Comparison of ENCODE assay signal across 39 cellular contexts in the genomic region with DNA sequence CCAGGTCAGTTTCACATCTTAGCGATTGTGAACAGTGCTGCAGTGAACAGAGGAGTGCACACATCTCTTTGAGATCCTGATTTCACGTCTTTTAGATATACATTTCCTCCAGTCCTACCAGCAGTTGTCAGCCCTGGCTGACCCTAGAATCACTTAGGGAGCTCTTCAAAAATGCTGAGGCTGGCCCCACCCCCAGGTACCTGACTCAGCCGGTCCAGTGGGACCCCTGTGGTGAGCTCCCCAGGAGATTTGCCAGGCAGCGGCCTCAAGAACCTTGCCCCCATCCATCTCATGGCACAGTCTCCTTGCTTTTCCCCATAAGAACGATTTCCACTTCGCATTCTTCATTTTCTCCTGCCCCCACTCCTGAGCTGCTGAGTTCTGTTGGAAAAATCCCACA. TPM values are rescaled to one million over a fixed set of nuclear protein-coding genes. Genes with fewer than 3 reads are reported as not detected.
"Had no signal": no experiment of that assay in that cellular context is flagged by ENCODE, and none has a peak within 500 bp of the region (broad histone marks: within the 10 kb centered on the region; RNA-seq: fewer than 3 reads in every experiment).

No MANE protein-coding gene starts in this region.

- H3K27ac Mint-ChIP-seq: activated B cell treated with CpG ODN at 0.5 μM for 24 hours; activated CD4-positive, alpha-beta memory T cell treated with anti-CD3 and anti-CD28 coated beads for 36 hours; activated CD4-positive, alpha-beta T cell treated with anti-CD3 and anti-CD28 coated beads, Interleukin-2, amount 10 ng/mL, durations not matched to agents 24 days and 14 days; activated CD8-positive, alpha-beta T cell treated with anti-CD3 and anti-CD28 coated beads for 36 hours; activated naive CD4-positive, alpha-beta T cell treated with anti-CD3 and anti-CD28 coated beads, Interleukin-2, amount 10 ng/mL, durations not matched to agents 7 days and 5 days; activated naive CD4-positive, alpha-beta T cell treated with anti-CD3 and anti-CD28 coated beads, Interleukin-2, amount 50 U/mL, for 24 hours; activated naive CD8-positive, alpha-beta T cell; activated naive CD8-positive, alpha-beta T cell treated with anti-CD3 and anti-CD28 coated beads, Interleukin-2, amount 10 ng/mL, durations not matched to agents 7 days and 5 days; activated naive CD8-positive, alpha-beta T cell treated with anti-CD3 and anti-CD28 coated beads, Interleukin-2, amount 50 U/mL, for 24 hours; activated T-cell treated with anti-CD3 and anti-CD28 coated beads, Interleukin-2, amount 50 U/mL, for 72 hours; activated T-helper 1 cell treated with anti-CD3 and anti-CD28 coated beads, Interleukin-12 subunit alpha, Interleukin-12 subunit beta, Interleukin-2, Interleukin-4 antibody, amounts not matched to agents 30 ng/mL and 10 ng/mL and 1 ng/mL, durations not matched to agents 14 hours and 24 hours and 36 hours; activated T-helper 17 cell treated with anti-CD3 and anti-CD28 coated beads, Interleukin-2, amount 50 U/mL, for 72 hours; brain; T-helper 1 cell treated with Interleukin-12 subunit alpha and Interleukin-12 subunit beta and Interleukin-4 antibody, amounts not matched to agents 30 μg/mL and 1 μg/mL, for 36 hours; T-helper 2 cell treated with Interferon-gamma antibody and Interleukin-4, amounts not matched to agents 5 μg/mL and 100 μg/mL, for 36 hours had no signal

- H3K4me3 ChIP-seq: ascending aorta, cardiac muscle cell had no signal

- ATAC-seq: activated CD8-positive, alpha-beta T cell treated with anti-CD3 and anti-CD28 coated beads for 36 hours; activated naive CD8-positive, alpha-beta T cell treated with anti-CD3 and anti-CD28 coated beads, Interleukin-2, amount 50 U/mL, for 24 hours; activated T-cell treated with anti-CD3 and anti-CD28 coated beads, Interleukin-2, amount 50 U/mL, for 4 hours; activated T-cell treated with anti-CD3 and anti-CD28 coated beads, Interleukin-2, amount 50 U/mL, for 72 hours; activated T-helper 17 cell treated with anti-CD3 and anti-CD28 coated beads, Interleukin-2, amount 50 U/mL, for 72 hours had no signal

- H3K27me3 Mint-ChIP-seq: activated CD4-positive, alpha-beta T cell treated with anti-CD3 and anti-CD28 coated beads, Interleukin-2, amount 10 ng/mL, durations not matched to agents 24 days and 14 days; brain had no signal

- H3K4me1 Mint-ChIP-seq: activated B cell treated with CpG ODN at 0.5 μM for 24 hours; activated CD4-positive, alpha-beta T cell treated with anti-CD3 and anti-CD28 coated beads, Interleukin-2, amount 10 ng/mL, durations not matched to agents 24 days and 14 days; activated naive CD4-positive, alpha-beta T cell treated with anti-CD3 and anti-CD28 coated beads, Interleukin-2, amount 10 ng/mL, durations not matched to agents 7 days and 5 days; activated naive CD4-positive, alpha-beta T cell treated with anti-CD3 and anti-CD28 coated beads, Interleukin-2, amount 50 U/mL, for 24 hours; activated naive CD8-positive, alpha-beta T cell treated with anti-CD3 and anti-CD28 coated beads, Interleukin-2, amount 10 ng/mL, durations not matched to agents 7 days and 5 days; activated naive CD8-positive, alpha-beta T cell treated with anti-CD3 and anti-CD28 coated beads, Interleukin-2, amount 50 U/mL, for 24 hours; activated T-helper 17 cell treated with anti-CD3 and anti-CD28 coated beads, Interleukin-2, amount 50 U/mL, for 72 hours; central memory CD8-positive, alpha-beta T cell had no signal

- H3K9me3 Mint-ChIP-seq: activated B cell treated with CpG ODN at 0.5 μM for 24 hours; activated CD4-positive, alpha-beta memory T cell treated with anti-CD3 and anti-CD28 coated beads for 36 hours; activated CD4-positive, alpha-beta T cell treated with anti-CD3 and anti-CD28 coated beads, Interleukin-2, amount 10 ng/mL, durations not matched to agents 24 days and 14 days; activated CD8-positive, alpha-beta T cell treated with anti-CD3 and anti-CD28 coated beads for 36 hours; activated naive CD4-positive, alpha-beta T cell treated with anti-CD3 and anti-CD28 coated beads, Interleukin-2, amount 10 ng/mL, durations not matched to agents 7 days and 5 days; activated naive CD4-positive, alpha-beta T cell treated with anti-CD3 and anti-CD28 coated beads, Interleukin-2, amount 50 U/mL, for 24 hours; activated naive CD8-positive, alpha-beta T cell treated with anti-CD3 and anti-CD28 coated beads, Interleukin-2, amount 10 ng/mL, durations not matched to agents 7 days and 5 days; activated naive CD8-positive, alpha-beta T cell treated with anti-CD3 and anti-CD28 coated beads, Interleukin-2, amount 50 U/mL, for 24 hours; activated T-cell treated with anti-CD3 and anti-CD28 coated beads, Interleukin-2, amount 50 U/mL, for 4 hours; activated T-cell treated with anti-CD3 and anti-CD28 coated beads, Interleukin-2, amount 50 U/mL, for 72 hours; activated T-helper 1 cell treated with anti-CD3 and anti-CD28 coated beads, Interleukin-12 subunit alpha, Interleukin-12 subunit beta, Interleukin-2, Interleukin-4 antibody, amounts not matched to agents 30 ng/mL and 10 ng/mL and 1 ng/mL, durations not matched to agents 14 hours and 24 hours and 36 hours; activated T-helper 17 cell treated with anti-CD3 and anti-CD28 coated beads, Interleukin-2, amount 50 U/mL, for 72 hours; central memory CD8-positive, alpha-beta T cell; T-helper 1 cell treated with Interleukin-12 subunit alpha and Interleukin-12 subunit beta and Interleukin-4 antibody, amounts not matched to agents 30 μg/mL and 1 μg/mL, for 36 hours; T-helper 2 cell treated with Interferon-gamma antibody and Interleukin-4, amounts not matched to agents 5 μg/mL and 100 μg/mL, for 36 hours had no signal

- H3K27ac ChIP-seq: ascending aorta, cardiac muscle cell, VCaP had no signal

- H3K4me1 ChIP-seq: ascending aorta had no signal

- H3K36me3 Mint-ChIP-seq: activated CD4-positive, alpha-beta memory T cell treated with anti-CD3 and anti-CD28 coated beads for 36 hours; activated naive CD4-positive, alpha-beta T cell treated with anti-CD3 and anti-CD28 coated beads, Interleukin-2, amount 10 ng/mL, durations not matched to agents 7 days and 5 days; activated naive CD4-positive, alpha-beta T cell treated with anti-CD3 and anti-CD28 coated beads, Interleukin-2, amount 50 U/mL, for 24 hours; activated naive CD8-positive, alpha-beta T cell; activated naive CD8-positive, alpha-beta T cell treated with anti-CD3 and anti-CD28 coated beads, Interleukin-2, amount 10 ng/mL, durations not matched to agents 7 days and 5 days; brain had no signal

- H3K36me3 ChIP-seq: ascending aorta, cardiac muscle cell had no signal

- H3K9me3 ChIP-seq: ascending aorta had no signal

- H3K27me3 ChIP-seq: ascending aorta, cardiac muscle cell had no signal

- H3K4me3 Mint-ChIP-seq: activated B cell treated with CpG ODN at 0.5 μM for 24 hours; activated CD4-positive, alpha-beta memory T cell treated with anti-CD3 and anti-CD28 coated beads for 36 hours; activated CD4-positive, alpha-beta T cell treated with anti-CD3 and anti-CD28 coated beads, Interleukin-2, amount 10 ng/mL, durations not matched to agents 24 days and 14 days; activated CD8-positive, alpha-beta T cell treated with anti-CD3 and anti-CD28 coated beads for 36 hours; activated naive CD4-positive, alpha-beta T cell treated with anti-CD3 and anti-CD28 coated beads, Interleukin-2, amount 10 ng/mL, durations not matched to agents 7 days and 5 days; activated naive CD4-positive, alpha-beta T cell treated with anti-CD3 and anti-CD28 coated beads, Interleukin-2, amount 50 U/mL, for 24 hours; activated naive CD8-positive, alpha-beta T cell; activated naive CD8-positive, alpha-beta T cell treated with anti-CD3 and anti-CD28 coated beads, Interleukin-2, amount 10 ng/mL, durations not matched to agents 7 days and 5 days; activated naive CD8-positive, alpha-beta T cell treated with anti-CD3 and anti-CD28 coated beads, Interleukin-2, amount 50 U/mL, for 24 hours; activated T-cell treated with anti-CD3 and anti-CD28 coated beads, Interleukin-2, amount 50 U/mL, for 4 hours; activated T-cell treated with anti-CD3 and anti-CD28 coated beads, Interleukin-2, amount 50 U/mL, for 72 hours; activated T-helper 1 cell treated with anti-CD3 and anti-CD28 coated beads, Interleukin-12 subunit alpha, Interleukin-12 subunit beta, Interleukin-2, Interleukin-4 antibody, amounts not matched to agents 30 ng/mL and 10 ng/mL and 1 ng/mL, durations not matched to agents 14 hours and 24 hours and 36 hours; activated T-helper 17 cell treated with anti-CD3 and anti-CD28 coated beads, Interleukin-2, amount 50 U/mL, for 72 hours; brain; central memory CD8-positive, alpha-beta T cell; T-helper 1 cell treated with Interleukin-12 subunit alpha and Interleukin-12 subunit beta and Interleukin-4 antibody, amounts not matched to agents 30 μg/mL and 1 μg/mL, for 36 hours; T-helper 2 cell treated with Interferon-gamma antibody and Interleukin-4, amounts not matched to agents 5 μg/mL and 100 μg/mL, for 36 hours had no signal

- DNase-seq: activated B cell treated with CpG ODN at 0.5 μM for 24 hours; activated CD4-positive, alpha-beta memory T cell treated with anti-CD3 and anti-CD28 coated beads for 36 hours; activated CD4-positive, alpha-beta T cell treated with anti-CD3 and anti-CD28 coated beads for 4 hours; activated CD4-positive, alpha-beta T cell treated with anti-CD3 and anti-CD28 coated beads, Interleukin-2, amount 10 ng/mL, durations not matched to agents 24 days and 14 days; activated CD4-positive, alpha-beta T cell treated with anti-CD3 and anti-CD28 coated beads, Interleukin-2, amount 50 U/mL, for 1 hour; activated CD4-positive, alpha-beta T cell treated with anti-CD3 and anti-CD28 coated beads, Interleukin-2, amount 50 U/mL, for 4 hours; activated CD4-positive, CD25-positive, alpha-beta regulatory T cell treated with anti-CD3 and anti-CD28 coated beads, Interleukin-2, amount 50 U/mL, for 72 hours; activated CD8-positive, alpha-beta memory T cell treated with anti-CD3 and anti-CD28 coated beads, Interleukin-2, amount 50 U/mL, for 4 hours; activated CD8-positive, alpha-beta T cell treated with anti-CD3 and anti-CD28 coated beads for 36 hours; activated gamma-delta T cell; activated naive CD4-positive, alpha-beta T cell treated with anti-CD3 and anti-CD28 coated beads, Interleukin-2, amount 10 ng/mL, durations not matched to agents 7 days and 5 days; activated naive CD4-positive, alpha-beta T cell treated with Interleukin-2 at 50 U/mL for 16 hours; activated naive CD8-positive, alpha-beta T cell treated with anti-CD3 and anti-CD28 coated beads, Interleukin-2, amount 10 ng/mL, durations not matched to agents 7 days and 5 days; activated naive CD8-positive, alpha-beta T cell treated with anti-CD3 and anti-CD28 coated beads, Interleukin-2, amount 50 U/mL, for 24 hours; activated T-cell treated with anti-CD3 and anti-CD28 coated beads for 4 hours; activated T-cell treated with anti-CD3 and anti-CD28 coated beads, Interleukin-2, amount 50 U/mL, for 1 hour; activated T-cell treated with anti-CD3 and anti-CD28 coated beads, Interleukin-2, amount 50 U/mL, for 4 hours; activated T-cell treated with anti-CD3 and anti-CD28 coated beads, Interleukin-2, amount 50 U/mL, for 72 hours; amygdala; anterior cingulate cortex; caudate nucleus; cerebellar nuclear complex; T-helper 1 cell; T-helper 2 cell; T-helper 9 cell had no signal

RNA-seq across cellular contexts. Expression of a gene that starts 45.5 kb away (rescaled TPM):
- total RNA-seq: activated B cell treated with CpG ODN at 0.5 μM for 24 hours; activated CD4-positive, alpha-beta memory T cell treated with anti-CD3 and anti-CD28 coated beads for 36 hours; activated CD4-positive, alpha-beta T cell treated with anti-CD3 and anti-CD28 coated beads, Interleukin-2, amount 10 ng/mL, durations not matched to agents 24 days and 14 days; activated CD8-positive, alpha-beta memory T cell treated with anti-CD3 and anti-CD28 coated beads for 36 hours; activated CD8-positive, alpha-beta T cell treated with anti-CD3 and anti-CD28 coated beads for 36 hours; activated naive CD8-positive, alpha-beta T cell treated with anti-CD3 and anti-CD28 coated beads, Interleukin-2, amount 10 ng/mL, durations not matched to agents 7 days and 5 days; activated T-cell treated with anti-CD3 and anti-CD28 coated beads, Interleukin-2, amount 50 U/mL, for 4 hours; activated T-cell treated with anti-CD3 and anti-CD28 coated beads, Interleukin-2, amount 50 U/mL, for 72 hours; activated T-helper 1 cell treated with anti-CD3 and anti-CD28 coated beads, Interleukin-12 subunit alpha, Interleukin-12 subunit beta, Interleukin-2, Interleukin-4 antibody, amounts not matched to agents 30 ng/mL and 10 ng/mL and 1 ng/mL, durations not matched to agents 14 hours and 24 hours and 36 hours; activated T-helper 17 cell treated with anti-CD3 and anti-CD28 coated beads, Interleukin-2, amount 50 U/mL, for 72 hours; ascending aorta; bronchial epithelial cell; cardiac muscle cell; chondrocyte had no signal
